1 cellular context compared by ENCODE assay signal in the genomic region with DNA sequence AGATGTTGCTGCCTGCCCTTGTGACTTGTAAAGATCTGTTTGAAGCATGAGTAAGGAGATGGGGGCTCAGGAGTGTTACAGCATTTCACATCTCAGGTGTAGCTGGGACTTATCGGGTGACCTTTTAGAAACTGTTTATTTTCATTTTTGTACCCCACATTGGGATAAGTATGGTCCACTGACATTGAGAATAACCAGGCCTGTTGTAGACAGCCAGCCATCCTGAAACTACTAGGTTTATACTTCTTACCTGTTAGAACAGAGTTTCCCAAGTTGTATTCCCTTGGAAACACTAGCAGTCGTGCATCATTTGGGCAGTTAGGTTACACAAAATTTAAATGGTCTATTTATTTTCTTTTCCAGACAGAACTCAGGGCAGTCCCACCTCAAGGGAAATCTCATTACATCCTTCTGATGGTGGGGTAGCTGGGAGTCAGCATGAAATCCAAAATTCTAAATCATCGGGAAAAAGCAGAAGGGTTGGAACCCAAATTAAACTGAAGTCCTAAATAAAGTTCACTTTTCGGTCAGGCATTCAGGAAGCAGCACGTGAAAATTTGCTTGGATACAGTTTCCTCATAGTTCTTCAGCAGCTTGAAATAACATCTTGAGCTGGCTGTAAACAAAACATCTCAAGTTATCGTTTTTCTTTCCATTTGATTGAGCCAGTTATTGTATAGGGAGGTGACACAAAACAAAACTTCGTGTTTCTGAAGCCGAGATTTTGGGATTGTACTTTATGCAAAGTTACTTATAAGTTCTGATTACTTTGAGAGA.
TF ChIP-seq lines count a peak whose summit lies in the region.

No MANE protein-coding gene starts in this region.

TF ChIP-seq in SK-N-SH, 30 proteins besides CTCF, POLR2A, EP300 and RAD21:
- TF ChIP-seq SIN3A (IDR thresholded peaks at IDR 0.05; ENCODE audit: borderline replicate concordance, low read depth, low read length) (no peak), NFIC (IDR thresholded peaks at IDR 0.05; ENCODE audit: borderline replicate concordance) (no peak)
- TF ChIP-seq, protein P1, sequence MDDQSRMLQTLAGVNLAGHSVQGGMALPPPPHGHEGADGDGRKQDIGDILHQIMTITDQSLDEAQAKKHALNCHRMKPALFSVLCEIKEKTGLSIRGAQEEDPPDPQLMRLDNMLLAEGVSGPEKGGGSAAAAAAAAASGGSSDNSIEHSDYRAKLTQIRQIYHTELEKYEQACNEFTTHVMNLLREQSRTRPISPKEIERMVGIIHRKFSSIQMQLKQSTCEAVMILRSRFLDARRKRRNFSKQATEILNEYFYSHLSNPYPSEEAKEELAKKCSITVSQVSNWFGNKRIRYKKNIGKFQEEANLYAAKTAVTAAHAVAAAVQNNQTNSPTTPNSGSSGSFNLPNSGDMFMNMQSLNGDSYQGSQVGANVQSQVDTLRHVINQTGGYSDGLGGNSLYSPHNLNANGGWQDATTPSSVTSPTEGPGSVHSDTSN (IDR thresholded peaks at IDR 0.05): no peak
